Comparison of ENCODE assay signal across 13 cellular contexts in genomic region chr2:25497862-25498407, GRCh38.
A peak's percentile ranks its signal among the peaks of the same experiment; 100 is the strongest.
DNase-seq lines count a peak whose midpoint lies in the region; ATAC-seq lines count a peak whose summit lies in the region.
"Had no signal": no experiment of that assay in that cellular context is flagged by ENCODE, and none has a peak within 500 bp of the region (broad histone marks: within the 10 kb centered on the region; RNA-seq: fewer than 3 reads in every experiment).

No MANE protein-coding gene starts in this region.

- DNase-seq in MV-4-11 (lab: John Stamatoyannopoulos, UW) = peak; percentile 12
- DNase-seq in stimulated activated effector memory CD8-positive, alpha-beta T cell treated with anti-CD3 and anti-CD28 coated beads, Interleukin-12 subunit alpha, Interleukin-12 subunit beta, amount 100 ng/mL, for 72 hours (ENCODE audit: low spot score in 2 of 2) = no peak
- no peak for DNase-seq in NCI-H2171 treated with DMSO at 0.1 percent for 48 hours (lab: John Stamatoyannopoulos, UW)
- DNase-seq in sciatic nerve (ENCODE audit: low spot score) = no peak
- DNase-seq: heart right ventricle; left cardiac atrium; retina; stimulated activated CD4-positive, alpha-beta T cell treated with anti-CD3 and anti-CD28 coated beads, Interleukin-2, amount 100 ng/mL, for 48 hours; stimulated activated naive CD4-positive, alpha-beta T cell treated with Interleukin-2 at 50 U/mL for 16 hours had no signal

- ATAC-seq in GM18517 (IDR thresholded peaks at IDR 0.05; ENCODE audit: unreplicated experiment) = peak; percentile 79
- ATAC-seq in GM21723 (IDR thresholded peaks at IDR 0.05; ENCODE audit: unreplicated experiment) = peak; percentile 80
- ATAC-seq in stimulated activated effector memory CD8-positive, alpha-beta T cell treated with anti-CD3 and anti-CD28 coated beads, Interleukin-12 subunit alpha, Interleukin-12 subunit beta, amount 100 ng/mL, for 72 hours = no peak
- ATAC-seq in HG03520 (IDR thresholded peaks at IDR 0.05; ENCODE audit: unreplicated experiment) = no peak
- ATAC-seq in sciatic nerve = no peak
- ATAC-seq: heart right ventricle, left cardiac atrium, WTC11 had no signal

- intact Hi-C loops in sciatic nerve (cut with DNase I) = no loop called here

- no peak overlapping the region for H3K4me3 Mint-ChIP-seq in stimulated activated effector memory CD8-positive, alpha-beta T cell treated with anti-CD3 and anti-CD28 coated beads, Interleukin-12 subunit alpha, Interleukin-12 subunit beta, amount 100 ng/mL, for 72 hours
- H3K4me3 Mint-ChIP-seq: WTC11 had no signal

- peaks cover 8% of the 10 kb centered on the region for H3K4me1 Mint-ChIP-seq in stimulated activated effector memory CD8-positive, alpha-beta T cell treated with anti-CD3 and anti-CD28 coated beads, Interleukin-12 subunit alpha, Interleukin-12 subunit beta, amount 100 ng/mL, for 72 hours

- H3K27ac Mint-ChIP-seq in stimulated activated effector memory CD8-positive, alpha-beta T cell treated with anti-CD3 and anti-CD28 coated beads, Interleukin-12 subunit alpha, Interleukin-12 subunit beta, amount 100 ng/mL, for 72 hours = peak overlapping the region; percentile 3
- H3K27ac Mint-ChIP-seq: WTC11 had no signal

- H3K36me3 Mint-ChIP-seq in stimulated activated effector memory CD8-positive, alpha-beta T cell treated with anti-CD3 and anti-CD28 coated beads, Interleukin-12 subunit alpha, Interleukin-12 subunit beta, amount 100 ng/mL, for 72 hours = no peaks in the 10 kb centered on the region
- H3K36me3 Mint-ChIP-seq: WTC11 had no signal

- no peaks in the 10 kb centered on the region for H3K9me3 Mint-ChIP-seq in stimulated activated effector memory CD8-positive, alpha-beta T cell treated with anti-CD3 and anti-CD28 coated beads, Interleukin-12 subunit alpha, Interleukin-12 subunit beta, amount 100 ng/mL, for 72 hours
- H3K9me3 Mint-ChIP-seq: WTC11 had no signal

Comparison
In these comparisons a context has a peak if more than half of its experiments do, and no peak if none do; other contexts are left out.
1. ATAC-seq: peak in GM18517 (single experiment) and GM21723 (single experiment); none in stimulated activated effector memory CD8-positive, alpha-beta T cell treated with anti-CD3 and anti-CD28 coated beads, Interleukin-12 subunit alpha, Interleukin-12 subunit beta, amount 100 ng/mL, for 72 hours (single experiment), HG03520 (single experiment) and sciatic nerve (single experiment).